In the genomic region with DNA sequence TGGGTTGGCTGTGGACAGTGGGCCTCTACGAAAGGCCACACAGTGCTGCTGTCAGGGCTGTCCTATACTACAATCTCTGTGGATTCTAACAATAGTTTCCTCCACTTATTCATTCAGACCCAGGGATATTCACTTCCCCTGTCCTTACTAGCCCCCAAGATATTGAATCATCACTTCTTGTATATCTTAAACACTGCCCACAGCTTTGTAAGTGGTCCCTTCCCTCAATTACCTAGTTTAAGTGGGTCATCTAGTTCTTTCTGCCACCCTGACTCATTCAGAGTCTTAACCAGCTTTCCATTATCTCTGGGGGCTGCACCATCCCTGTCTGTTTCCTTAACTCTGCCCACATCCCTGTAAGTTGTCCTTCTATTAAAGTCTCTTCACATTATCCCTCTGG, we compare ENCODE assay signal across 23 cellular contexts.
DNase-seq lines count a peak whose midpoint lies in the region; ATAC-seq and TF ChIP-seq lines count a peak whose summit lies in the region.
"Had no signal": no experiment of that assay in that cellular context is flagged by ENCODE, and none has a peak within 500 bp of the region (broad histone marks: within the 10 kb centered on the region; RNA-seq: fewer than 3 reads in every experiment).

No MANE protein-coding gene starts in this region.

- no peaks in the 10 kb centered on the region for H4K20me1 ChIP-seq in GM23248 (ENCODE audit: insufficient read depth)
- H4K20me1 ChIP-seq: BLaER1 had no signal

- intact Hi-C loops in breast epithelium (cut with DNase I; ENCODE audit: low total_unique reads): no loop called here

- H3K9me2 ChIP-seq in GM23248 (ENCODE audit: insufficient read depth): no peaks in the 10 kb centered on the region
- H3K9me2 ChIP-seq: SK-N-SH had no signal

- in situ Hi-C loops in GM23248 (cut with MboI): no loop called here

- H3K36me3 Mint-ChIP-seq in activated T-helper 17 cell treated with anti-CD3 and anti-CD28 coated beads, Interleukin-2, amount 50 U/mL, for 72 hours (ENCODE audit: low read depth): peaks cover 7% of the 10 kb centered on the region

- no peak overlapping the region for H3K4me3 ChIP-seq in GM23248
- H3K4me3 ChIP-seq in mesenchymal stem cell (ENCODE audit: insufficient read depth in 1 of 2, low read depth in 1 of 2, low read length in 2 of 2): no peak overlapping the region
- no peak overlapping the region for H3K4me3 ChIP-seq in breast epithelium
- H3K4me3 ChIP-seq: BLaER1 had no signal

- no peak overlapping the region for H3K4me3 Mint-ChIP-seq in activated T-helper 17 cell treated with anti-CD3 and anti-CD28 coated beads, Interleukin-2, amount 50 U/mL, for 72 hours
- H3K4me3 Mint-ChIP-seq in stimulated activated naive CD8-positive, alpha-beta T cell treated with anti-CD3 and anti-CD28 coated beads, Interleukin-15, amount 100 ng/mL, for 72 hours: no peak overlapping the region
- H3K4me3 Mint-ChIP-seq: CD4-positive, alpha-beta memory T cell had no signal

- H2AK5ac ChIP-seq in mesenchymal stem cell (ENCODE audit: low read length, severe bottlenecking): peak overlapping the region; percentile 90

- no peak overlapping the region for H3K27ac ChIP-seq in GM23248
- no peak overlapping the region for H3K27ac ChIP-seq in mesenchymal stem cell (ENCODE audit: low read length, poor library complexity, severe bottlenecking)
- H3K27ac ChIP-seq in breast epithelium: no peak overlapping the region
- H3K27ac ChIP-seq: BLaER1, HL-60, KMS-11 had no signal

- H3K4me1 ChIP-seq in GM23248 (ENCODE audit: insufficient read depth): no peaks in the 10 kb centered on the region
- H3K4me1 ChIP-seq in mesenchymal stem cell (ENCODE audit: control insufficient read depth, insufficient read depth, low read depth, low read length): peaks cover 3% of the 10 kb centered on the region
- no peaks in the 10 kb centered on the region for H3K4me1 ChIP-seq in breast epithelium
- H3K4me1 ChIP-seq: BLaER1 had no signal

- 89 to 100% methylated on average over 1 of the region's 1 CpG for WGBS in GM23248 (ENCODE audit: low coverage in 1 of 2, low lambda C conversion rate in 2 of 2, missing lambda C conversion rate in 2 of 2), 2 experiments
- 82% methylated on average over 1 of the region's 1 CpG for WGBS in mesenchymal stem cell

- H2BK5ac ChIP-seq in mesenchymal stem cell (ENCODE audit: low read depth, low read length, poor library complexity, severe bottlenecking): no peak overlapping the region

- TF ChIP-seq CTCF in breast epithelium (IDR thresholded peaks at IDR 0.05): no peak

- H3K18ac ChIP-seq in mesenchymal stem cell (ENCODE audit: low read depth in 1 of 2, low read length in 2 of 2): peak overlapping the region; percentile 33 to 68

- H4K91ac ChIP-seq in mesenchymal stem cell (ENCODE audit: low read length): peak overlapping the region; percentile 80

- H3K4ac ChIP-seq in mesenchymal stem cell (ENCODE audit: low read depth in 1 of 2, low read length in 2 of 2): peak overlapping the region; percentile 35 to 61

- H3K27me3 Mint-ChIP-seq in activated T-helper 17 cell treated with anti-CD3 and anti-CD28 coated beads, Interleukin-2, amount 50 U/mL, for 72 hours: no peaks in the 10 kb centered on the region
- H3K27me3 Mint-ChIP-seq in stimulated activated naive CD8-positive, alpha-beta T cell treated with anti-CD3 and anti-CD28 coated beads, Interleukin-15, amount 100 ng/mL, for 72 hours: no peaks in the 10 kb centered on the region
- H3K27me3 Mint-ChIP-seq: CD4-positive, alpha-beta memory T cell had no signal

- H3K27ac Mint-ChIP-seq in activated T-helper 17 cell treated with anti-CD3 and anti-CD28 coated beads, Interleukin-2, amount 50 U/mL, for 72 hours: peak overlapping the region; percentile 22
- peak overlapping the region in 1 of 2 donors; percentile 44 for H3K27ac Mint-ChIP-seq in stimulated activated naive CD8-positive, alpha-beta T cell treated with anti-CD3 and anti-CD28 coated beads, Interleukin-15, amount 100 ng/mL, for 72 hours

- peak overlapping the region; percentile 18 to 54 for H2BK12ac ChIP-seq in mesenchymal stem cell (ENCODE audit: low read length in 2 of 2)

- no peak overlapping the region for H4K8ac ChIP-seq in mesenchymal stem cell (ENCODE audit: low read length)

- H3K14ac ChIP-seq in mesenchymal stem cell (ENCODE audit: low read length in 2 of 2): no peak overlapping the region

- H3K9ac ChIP-seq in GM23248: no peak overlapping the region
- no peak overlapping the region for H3K9ac ChIP-seq in mesenchymal stem cell (ENCODE audit: low read length)
- H3K9ac ChIP-seq: BLaER1, KMS-11, SK-N-SH had no signal

- H2BK120ac ChIP-seq in mesenchymal stem cell (ENCODE audit: low read depth, low read length): no peak overlapping the region

- H2BK15ac ChIP-seq in mesenchymal stem cell (ENCODE audit: low read depth, poor library complexity, severe bottlenecking): peak overlapping the region; percentile 28

- DNase-seq in GM23248: no peak
- peak; percentile 20 for DNase-seq in mesenchymal stem cell
- DNase-seq in stimulated activated naive CD8-positive, alpha-beta T cell treated with anti-CD3 and anti-CD28 coated beads, Interleukin-15, amount 100 ng/mL, for 72 hours: no peak
- no peak for DNase-seq in breast epithelium (ENCODE audit: low spot score in 2 of 2)
- DNase-seq: CD4-positive, alpha-beta memory T cell; DND-41; NCI-H1092 treated with DMSO at 0.1 percent for 48 hours; NCI-H1436 treated with DMSO at 0.1 percent for 48 hours; NCI-H2029; NCI-H226; NCI-H510A treated with DMSO at 0.1 percent for 48 hours; NCI-H748 treated with DMSO at 0.1 percent for 48 hours; NK-92 treated with Interleukin-12 subunit alpha and Interleukin-12 subunit beta, amount 100 ng/mL, for 24 hours; SIG-M5; SK-N-SH had no signal

- H2AFZ ChIP-seq in GM23248: peak overlapping the region; percentile 32; the same call in 1 of the 2 replicates
- no peak overlapping the region for H2AFZ ChIP-seq in mesenchymal stem cell (ENCODE audit: low read depth, low read length)

- H3K23ac ChIP-seq in mesenchymal stem cell (ENCODE audit: low read length in 2 of 2): no peak overlapping the region

- H3K27me3 ChIP-seq in GM23248 (replicated peaks; ENCODE audit: insufficient read depth): no peaks in the 10 kb centered on the region
- no peaks in the 10 kb centered on the region for H3K27me3 ChIP-seq in mesenchymal stem cell (ENCODE audit: control insufficient read depth in 1 of 2, insufficient read depth in 1 of 2, low read length in 2 of 2)
- no peaks in the 10 kb centered on the region for H3K27me3 ChIP-seq in breast epithelium
- H3K27me3 ChIP-seq: BLaER1 had no signal

- ATAC-seq in activated T-helper 17 cell treated with anti-CD3 and anti-CD28 coated beads, Interleukin-2, amount 50 U/mL, for 72 hours (replicated peaks): peak; percentile 74
- ATAC-seq in stimulated activated naive CD8-positive, alpha-beta T cell treated with anti-CD3 and anti-CD28 coated beads, Interleukin-15, amount 100 ng/mL, for 72 hours: peak; percentile 31
- ATAC-seq in HG03159 (IDR thresholded peaks at IDR 0.05; ENCODE audit: unreplicated experiment) (no peak), GM21367 (IDR thresholded peaks at IDR 0.05; ENCODE audit: unreplicated experiment) (no peak)
- ATAC-seq: HepG2, Panc1 had no signal

- H3K79me2 ChIP-seq in GM23248 (ENCODE audit: insufficient read depth): no peaks in the 10 kb centered on the region

- no peak overlapping the region for H3K4me2 ChIP-seq in GM23248 (ENCODE audit: unreplicated experiment)
- H3K4me2 ChIP-seq in mesenchymal stem cell (ENCODE audit: low read length, poor library complexity, severe bottlenecking): no peak overlapping the region
- H3K4me2 ChIP-seq: BLaER1, KMS-11, SK-N-SH had no signal

- no peaks in the 10 kb centered on the region for H3K79me1 ChIP-seq in mesenchymal stem cell (replicated peaks; ENCODE audit: low read length, poor library complexity, severe bottlenecking)

- no peak for TF ChIP-seq POLR2A in breast epithelium (IDR thresholded peaks at IDR 0.05)

- peaks cover 20% of the 10 kb centered on the region for H3K4me1 Mint-ChIP-seq in activated T-helper 17 cell treated with anti-CD3 and anti-CD28 coated beads, Interleukin-2, amount 50 U/mL, for 72 hours
- peaks cover 44% of the 10 kb centered on the region for H3K4me1 Mint-ChIP-seq in stimulated activated naive CD8-positive, alpha-beta T cell treated with anti-CD3 and anti-CD28 coated beads, Interleukin-15, amount 100 ng/mL, for 72 hours

- H3F3A ChIP-seq in GM23248 (ENCODE audit: insufficient read depth): no peaks in the 10 kb centered on the region

- H3K9me3 Mint-ChIP-seq in activated T-helper 17 cell treated with anti-CD3 and anti-CD28 coated beads, Interleukin-2, amount 50 U/mL, for 72 hours: peaks cover 4% of the 10 kb centered on the region
- peaks cover 7 to 9% of the 10 kb centered on the region in 2 donors for H3K9me3 Mint-ChIP-seq in stimulated activated naive CD8-positive, alpha-beta T cell treated with anti-CD3 and anti-CD28 coated beads, Interleukin-15, amount 100 ng/mL, for 72 hours

- H3K9me3 ChIP-seq in GM23248 (ENCODE audit: low read depth) (no peaks in the 10 kb centered on the region), mesenchymal stem cell (ENCODE audit: control insufficient read depth, low read length) (no peaks in the 10 kb centered on the region), breast epithelium (no peaks in the 10 kb centered on the region)
- H3K9me3 ChIP-seq: SK-N-SH had no signal

- H3K36me3 ChIP-seq in GM23248 (ENCODE audit: low read depth): no peaks in the 10 kb centered on the region
- no peaks in the 10 kb centered on the region for H3K36me3 ChIP-seq in mesenchymal stem cell (ENCODE audit: control insufficient read depth in 1 of 2, insufficient read depth in 2 of 2, low read depth in 1 of 2, low read length in 2 of 2)
- no peaks in the 10 kb centered on the region for H3K36me3 ChIP-seq in breast epithelium
- H3K36me3 ChIP-seq: BLaER1 had no signal

Comparison
In these comparisons a context has a peak if more than half of its experiments do, and no peak if none do; other contexts are left out.
1. ATAC-seq: peak in activated T-helper 17 cell treated with anti-CD3 and anti-CD28 coated beads, Interleukin-2, amount 50 U/mL, for 72 hours (single experiment) and stimulated activated naive CD8-positive, alpha-beta T cell treated with anti-CD3 and anti-CD28 coated beads, Interleukin-15, amount 100 ng/mL, for 72 hours (single experiment); none in HG03159 (single experiment) and GM21367 (single experiment).